In the genomic region with DNA sequence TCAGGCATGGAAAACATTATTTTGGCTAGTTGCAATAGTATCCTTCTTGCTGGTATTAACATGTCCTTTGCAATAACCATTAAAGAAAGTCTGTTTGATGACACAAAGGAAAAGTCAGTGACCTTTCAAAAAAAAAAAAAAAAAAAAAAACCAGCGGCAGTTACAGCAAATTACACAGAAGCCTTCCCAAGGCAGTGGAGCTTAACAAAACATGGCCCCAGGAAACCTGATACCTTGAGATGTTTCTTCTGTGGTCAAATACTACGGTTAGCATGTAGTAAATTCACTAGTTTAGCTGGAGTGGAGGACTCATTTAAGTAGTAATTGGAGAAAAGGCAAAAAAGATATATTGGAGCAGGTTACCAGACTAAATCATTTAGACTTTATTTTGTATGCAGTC, we compare ENCODE assay signal across 16 cellular contexts.
DNase-seq lines count a peak whose midpoint lies in the region; ATAC-seq and TF ChIP-seq lines count a peak whose summit lies in the region.
"Had no signal": no experiment of that assay in that cellular context is flagged by ENCODE, and none has a peak within 500 bp of the region (broad histone marks: within the 10 kb centered on the region; RNA-seq: fewer than 3 reads in every experiment).

No MANE protein-coding gene starts in this region.

- intact Hi-C loops in Calu3 (cut with micrococcal nuclease; ENCODE audit: unreplicated experiment) = no loop called here
- intact Hi-C loops in A673 (cut with micrococcal nuclease; ENCODE audit: unreplicated experiment) = no loop called here

- no peaks in the 10 kb centered on the region for H4K20me1 ChIP-seq in GM23338 (replicated peaks; ENCODE audit: insufficient read depth)

- H3K4me3 ChIP-seq in GM23338 (no peak overlapping the region), suprapubic skin (no peak overlapping the region), A673 (ENCODE audit: low read depth, low read length, poor library complexity, severe bottlenecking) (no peak overlapping the region)
- H3K4me3 ChIP-seq: HAP-1 had no signal

- peaks cover 6% of the 10 kb centered on the region; the same call in 2 of the 3 replicates for H3K4me1 Mint-ChIP-seq in GM23338
- no peaks in the 10 kb centered on the region for H3K4me1 Mint-ChIP-seq in Calu3 (ENCODE audit: low read depth, unreplicated experiment)

- H3K79me2 ChIP-seq in GM23338 (replicated peaks; ENCODE audit: insufficient read depth) = no peaks in the 10 kb centered on the region

- H3K4me3 Mint-ChIP-seq in GM23338 (no peak overlapping the region), Calu3 (ENCODE audit: low read depth, unreplicated experiment) (no peak overlapping the region)
- H3K4me3 Mint-ChIP-seq: CD4-positive, alpha-beta T cell had no signal

- H3K9me3 ChIP-seq in suprapubic skin (no peaks in the 10 kb centered on the region), A673 (ENCODE audit: low read depth, low read length, poor library complexity, severe bottlenecking) (no peaks in the 10 kb centered on the region)
- H3K9me3 ChIP-seq: HAP-1 had no signal

- no peak for ATAC-seq in GM23338

- no peak overlapping the region for H2AFZ ChIP-seq in GM23338

- H3K27ac ChIP-seq in GM23338 (ENCODE audit: low read depth) = no peak overlapping the region
- no peak overlapping the region for H3K27ac ChIP-seq in suprapubic skin
- H3K27ac ChIP-seq in A673 (ENCODE audit: low read depth, low read length, poor library complexity, severe bottlenecking) = no peak overlapping the region
- H3K27ac ChIP-seq: C4-2B, HL-60, KMS-11 had no signal

- no peak for TF ChIP-seq CTCF in GM23338 (conservative IDR thresholded peaks at IDR 0.05; ENCODE audit: low read depth in 2 of 2)
- TF ChIP-seq CTCF in Calu3 (IDR thresholded peaks at IDR 0.05; ENCODE audit: unreplicated experiment) = no peak
- TF ChIP-seq CTCF in suprapubic skin (IDR thresholded peaks at IDR 0.05) = no peak
- no peak for TF ChIP-seq CTCF in A673 (conservative IDR thresholded peaks at IDR 0.05; ENCODE audit: low read depth, low read length)

- 38% methylated on average over 2 of the region's 2 CpGs for WGBS in suprapubic skin

- no peaks in the 10 kb centered on the region for H3K27me3 Mint-ChIP-seq in GM23338 (ENCODE audit: insufficient read depth, low read depth, poor library complexity)
- H3K27me3 Mint-ChIP-seq in Calu3 (ENCODE audit: unreplicated experiment) = no peaks in the 10 kb centered on the region
- H3K27me3 Mint-ChIP-seq: CD4-positive, alpha-beta T cell had no signal

- H3F3A ChIP-seq in GM23338 (replicated peaks; ENCODE audit: low read depth) = no peaks in the 10 kb centered on the region

- H3K9me3 Mint-ChIP-seq in GM23338 (no peaks in the 10 kb centered on the region), Calu3 (ENCODE audit: low read depth, unreplicated experiment) (peaks cover 6% of the 10 kb centered on the region)
- H3K9me3 Mint-ChIP-seq: CD4-positive, alpha-beta T cell had no signal

- H3K27me3 ChIP-seq in GM23338 (ENCODE audit: insufficient read depth) (no peaks in the 10 kb centered on the region), suprapubic skin (no peaks in the 10 kb centered on the region), A673 (replicated peaks; ENCODE audit: insufficient read depth, low read depth, low read length, poor library complexity) (no peaks in the 10 kb centered on the region)

- no TSS peak for BruUV-seq in Calu3 (replicated peaks; lab: Mats Ljungman, UMichigan)
- no TSS peak for BruUV-seq in A673 (replicated peaks; lab: Mats Ljungman, UMichigan)

- H3K36me3 ChIP-seq in GM23338 (ENCODE audit: insufficient read depth) (no peaks in the 10 kb centered on the region), suprapubic skin (no peaks in the 10 kb centered on the region), A673 (ENCODE audit: insufficient read depth, low read length, poor library complexity, severe bottlenecking) (no peaks in the 10 kb centered on the region)
- H3K36me3 ChIP-seq: HAP-1 had no signal

- POLR2A ChIA-PET in A673 (lab: Charles Lee; ENCODE audit: low non-redundant PET) = no interaction called here

- H3K9me2 ChIP-seq in GM23338 (ENCODE audit: insufficient read depth) = no peaks in the 10 kb centered on the region

- H3K36me3 Mint-ChIP-seq in GM23338 (ENCODE audit: low read depth) (no peaks in the 10 kb centered on the region), Calu3 (ENCODE audit: insufficient read depth, unreplicated experiment) (no peaks in the 10 kb centered on the region)

- peak; percentile 36 for DNase-seq in DMS53 (lab: John Stamatoyannopoulos, UW)
- peak; percentile 1 for DNase-seq in GM23338 (ENCODE audit: low spot score)
- DNase-seq in NCI-H146 (lab: John Stamatoyannopoulos, UW) = peak; percentile 73
- DNase-seq in left kidney (ENCODE audit: low read depth, low spot score) = peak; percentile 84
- DNase-seq in Calu3 = no peak
- no peak for DNase-seq in suprapubic skin (ENCODE audit: low spot score in 2 of 2)
- no peak for DNase-seq in A673 (ENCODE audit: low spot score)
- DNase-seq in ureter (ENCODE audit: low spot score) = no peak
- DNase-seq: AML-193; CD4-positive, alpha-beta T cell; DMS79 treated with DMSO at 0.1 percent for 48 hours; GF-D8 had no signal

- CTCF ChIA-PET in Calu3 (lab: Charles Lee) = no interaction called here
- CTCF ChIA-PET in A673 (lab: Charles Lee) = no interaction called here

- H3K4me1 ChIP-seq in GM23338 (ENCODE audit: insufficient read depth) (peaks cover 3% of the 10 kb centered on the region; the same call in 1 of the 2 replicates), suprapubic skin (no peaks in the 10 kb centered on the region), A673 (ENCODE audit: insufficient read depth, low read length, poor library complexity, severe bottlenecking) (no peaks in the 10 kb centered on the region)
- H3K4me1 ChIP-seq: HAP-1 had no signal

- no peak overlapping the region for H3K27ac Mint-ChIP-seq in GM23338
- no peak overlapping the region for H3K27ac Mint-ChIP-seq in Calu3 (ENCODE audit: unreplicated experiment)
- H3K27ac Mint-ChIP-seq: CD4-positive, alpha-beta T cell had no signal

- TF ChIP-seq EP300 in suprapubic skin (IDR thresholded peaks at IDR 0.05) = no peak

- H3K4me2 ChIP-seq in GM23338 = no peak overlapping the region
- H3K4me2 ChIP-seq: KMS-11 had no signal

- TF ChIP-seq POLR2A in suprapubic skin (IDR thresholded peaks at IDR 0.05) = no peak

TF ChIP-seq in GM23338, 12 proteins besides CTCF, POLR2A, EP300 and RAD21:
- no peak for TF ChIP-seq EZH2 (IDR thresholded peaks at IDR 0.05; ENCODE audit: low read depth, unreplicated experiment)

Comparison
In these comparisons a context has a peak if more than half of its experiments do, and no peak if none do; other contexts are left out.
1. DNase-seq: peak in DMS53 (single experiment), GM23338 (single experiment), NCI-H146 (single experiment) and left kidney (single experiment); none in Calu3 (single experiment), suprapubic skin (0 of 2), A673 (single experiment) and ureter (single experiment).